17 cellular contexts compared by ENCODE assay signal in genomic region chr2:241977557-241978300, GRCh38.
"Had no signal": no experiment of that assay in that cellular context is flagged by ENCODE, and none has a peak within 500 bp of the region (broad histone marks: within the 10 kb centered on the region; RNA-seq: fewer than 3 reads in every experiment).

No MANE protein-coding gene starts in this region.

- H3K27me3 ChIP-seq: thyroid gland, uterus had no signal

- ATAC-seq: left cardiac atrium; mucosa of descending colon; natural killer cell; sciatic nerve; stimulated activated naive CD8-positive, alpha-beta T cell treated with anti-CD3 and anti-CD28 coated beads, Interleukin-15, amount 100 ng/mL, for 72 hours had no signal

- H3K27ac ChIP-seq: thyroid gland, uterus had no signal

- H3K36me3 Mint-ChIP-seq: natural killer cell had no signal

- H3K36me3 ChIP-seq: uterus had no signal

- H3K4me1 ChIP-seq: thyroid gland, uterus had no signal

- DNase-seq: activated CD4-positive, alpha-beta T cell treated with anti-CD3 and anti-CD28 coated beads, Interleukin-2, amount 10 ng/mL, durations not matched to agents 24 days and 14 days; activated effector memory CD4-positive, alpha-beta T cell treated with Interleukin-2 at 50 U/mL for 16 hours; activated T-cell treated with anti-CD3 and anti-CD28 coated beads, Interleukin-2, amount 50 U/mL, for 24 hours; amygdala; immature natural killer cell; left cardiac atrium; mucosa of descending colon; natural killer cell; occipital lobe; stimulated activated naive CD8-positive, alpha-beta T cell treated with anti-CD3 and anti-CD28 coated beads, Interleukin-15, amount 100 ng/mL, for 72 hours; thyroid gland had no signal

- H3K9me3 ChIP-seq: mucosa of descending colon, thyroid gland, uterus had no signal

- H3K27me3 Mint-ChIP-seq: activated CD4-positive, alpha-beta T cell treated with anti-CD3 and anti-CD28 coated beads, Interleukin-2, amount 10 ng/mL, durations not matched to agents 24 days and 14 days; activated naive CD8-positive, alpha-beta T cell; activated T-cell treated with anti-CD3 and anti-CD28 coated beads, Interleukin-2, amount 50 U/mL, for 24 hours; brain; dendritic cell treated with granulocyte-macrophage colony-stimulating factor and Interleukin-4, amounts not matched to agents 40 ng/mL and 50 ng/mL, for 4 days; stimulated activated naive CD8-positive, alpha-beta T cell treated with anti-CD3 and anti-CD28 coated beads, Interleukin-15, amount 100 ng/mL, for 72 hours had no signal

- H3K4me3 Mint-ChIP-seq: activated CD4-positive, alpha-beta T cell treated with anti-CD3 and anti-CD28 coated beads, Interleukin-2, amount 10 ng/mL, durations not matched to agents 24 days and 14 days; activated naive CD8-positive, alpha-beta T cell; activated T-cell treated with anti-CD3 and anti-CD28 coated beads, Interleukin-2, amount 50 U/mL, for 24 hours; brain; dendritic cell treated with granulocyte-macrophage colony-stimulating factor and Interleukin-4, amounts not matched to agents 40 ng/mL and 50 ng/mL, for 4 days; immature natural killer cell; natural killer cell; stimulated activated naive CD8-positive, alpha-beta T cell treated with anti-CD3 and anti-CD28 coated beads, Interleukin-15, amount 100 ng/mL, for 72 hours; T-helper 1 cell treated with Interleukin-12 subunit alpha and Interleukin-12 subunit beta and Interleukin-4 antibody, amounts not matched to agents 30 μg/mL and 1 μg/mL, for 36 hours had no signal

- H3K27ac Mint-ChIP-seq: activated CD4-positive, alpha-beta T cell treated with anti-CD3 and anti-CD28 coated beads, Interleukin-2, amount 10 ng/mL, durations not matched to agents 24 days and 14 days; activated naive CD8-positive, alpha-beta T cell; activated T-cell treated with anti-CD3 and anti-CD28 coated beads, Interleukin-2, amount 50 U/mL, for 24 hours; brain; dendritic cell treated with granulocyte-macrophage colony-stimulating factor and Interleukin-4, amounts not matched to agents 40 ng/mL and 50 ng/mL, for 4 days; natural killer cell; stimulated activated naive CD8-positive, alpha-beta T cell treated with anti-CD3 and anti-CD28 coated beads, Interleukin-15, amount 100 ng/mL, for 72 hours; T-helper 1 cell treated with Interleukin-12 subunit alpha and Interleukin-12 subunit beta and Interleukin-4 antibody, amounts not matched to agents 30 μg/mL and 1 μg/mL, for 36 hours had no signal

- H3K9me3 Mint-ChIP-seq: activated CD4-positive, alpha-beta T cell treated with anti-CD3 and anti-CD28 coated beads, Interleukin-2, amount 10 ng/mL, durations not matched to agents 24 days and 14 days; activated T-cell treated with anti-CD3 and anti-CD28 coated beads, Interleukin-2, amount 50 U/mL, for 24 hours; brain; dendritic cell treated with granulocyte-macrophage colony-stimulating factor and Interleukin-4, amounts not matched to agents 40 ng/mL and 50 ng/mL, for 4 days; natural killer cell; stimulated activated naive CD8-positive, alpha-beta T cell treated with anti-CD3 and anti-CD28 coated beads, Interleukin-15, amount 100 ng/mL, for 72 hours; T-helper 1 cell treated with Interleukin-12 subunit alpha and Interleukin-12 subunit beta and Interleukin-4 antibody, amounts not matched to agents 30 μg/mL and 1 μg/mL, for 36 hours had no signal

- H3K4me3 ChIP-seq: mucosa of descending colon, thyroid gland, uterus had no signal

- H3K4me1 Mint-ChIP-seq: activated CD4-positive, alpha-beta T cell treated with anti-CD3 and anti-CD28 coated beads, Interleukin-2, amount 10 ng/mL, durations not matched to agents 24 days and 14 days; immature natural killer cell; natural killer cell; stimulated activated naive CD8-positive, alpha-beta T cell treated with anti-CD3 and anti-CD28 coated beads, Interleukin-15, amount 100 ng/mL, for 72 hours had no signal
